In the genomic region with DNA sequence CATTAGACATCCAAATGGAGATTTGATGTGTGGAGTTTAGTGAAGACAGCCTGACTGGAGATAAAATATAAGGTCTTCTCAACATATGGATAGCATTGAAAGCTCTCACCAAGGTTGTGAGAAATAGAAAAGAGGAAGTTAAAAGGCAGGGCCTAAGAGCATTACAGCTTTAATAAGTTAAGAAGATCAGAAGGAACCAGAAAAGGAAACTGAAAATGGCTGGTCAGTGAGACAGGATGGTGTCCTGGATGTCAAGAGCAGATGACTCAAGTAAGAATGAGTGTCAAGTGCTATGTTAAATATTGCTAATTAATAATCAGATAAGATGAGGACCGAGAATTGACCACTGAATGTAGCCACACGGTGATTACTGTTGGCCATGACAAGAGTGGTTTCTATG, we compare ENCODE assay signal across 15 cellular contexts.
DNase-seq lines count a peak whose midpoint lies in the region; ATAC-seq lines count a peak whose summit lies in the region.
"Had no signal": no experiment of that assay in that cellular context is flagged by ENCODE, and none has a peak within 500 bp of the region (broad histone marks: within the 10 kb centered on the region; RNA-seq: fewer than 3 reads in every experiment).

No MANE protein-coding gene starts in this region.

- DNase-seq in Kasumi-1 (lab: John Stamatoyannopoulos, UW) (peak; percentile 29 to 49), NCI-H1417 treated with DMSO at 0.1 percent for 48 hours (lab: John Stamatoyannopoulos, UW) (no peak), NCI-H1417 (lab: John Stamatoyannopoulos, UW) (no peak), COLO829 (ENCODE audit: low spot score) (no peak), SW480 (ENCODE audit: low spot score) (no peak)
- DNase-seq: activated CD8-positive, alpha-beta memory T cell treated with anti-CD3 and anti-CD28 coated beads, Interleukin-2, amount 10 ng/mL, durations not matched to agents 7 days and 5 days; amygdala; BE2C; effector memory CD4-positive, alpha-beta T cell; hypothalamus; NCI-H1048; stimulated activated CD4-positive, alpha-beta T cell treated with anti-CD3 and anti-CD28 coated beads, Interleukin-2, amount 100 ng/mL, for 48 hours had no signal

- peak; percentile 99 for ATAC-seq in GM18858 (IDR thresholded peaks at IDR 0.05; ENCODE audit: unreplicated experiment)
- ATAC-seq in GM21390 (IDR thresholded peaks at IDR 0.05; ENCODE audit: unreplicated experiment), result peak; percentile 99
- ATAC-seq in HG03025 (IDR thresholded peaks at IDR 0.05; ENCODE audit: low FRiP score, unreplicated experiment), result peak; percentile 98
- ATAC-seq: activated CD8-positive, alpha-beta memory T cell treated with anti-CD3 and anti-CD28 coated beads, Interleukin-2, amount 10 ng/mL, durations not matched to agents 7 days and 5 days had no signal

Comparison
In these comparisons a context has a peak if more than half of its experiments do, and no peak if none do; other contexts are left out.
1. DNase-seq: peak in Kasumi-1 (2 of 2); none in NCI-H1417 treated with DMSO at 0.1 percent for 48 hours (single experiment), NCI-H1417 (0 of 3), COLO829 (single experiment) and SW480 (single experiment).
2. Peak in every context shown above with its lines, with median percentiles within 50 percentile points of each other: ATAC-seq.